9 cellular contexts compared by ENCODE assay signal in the genomic region with DNA sequence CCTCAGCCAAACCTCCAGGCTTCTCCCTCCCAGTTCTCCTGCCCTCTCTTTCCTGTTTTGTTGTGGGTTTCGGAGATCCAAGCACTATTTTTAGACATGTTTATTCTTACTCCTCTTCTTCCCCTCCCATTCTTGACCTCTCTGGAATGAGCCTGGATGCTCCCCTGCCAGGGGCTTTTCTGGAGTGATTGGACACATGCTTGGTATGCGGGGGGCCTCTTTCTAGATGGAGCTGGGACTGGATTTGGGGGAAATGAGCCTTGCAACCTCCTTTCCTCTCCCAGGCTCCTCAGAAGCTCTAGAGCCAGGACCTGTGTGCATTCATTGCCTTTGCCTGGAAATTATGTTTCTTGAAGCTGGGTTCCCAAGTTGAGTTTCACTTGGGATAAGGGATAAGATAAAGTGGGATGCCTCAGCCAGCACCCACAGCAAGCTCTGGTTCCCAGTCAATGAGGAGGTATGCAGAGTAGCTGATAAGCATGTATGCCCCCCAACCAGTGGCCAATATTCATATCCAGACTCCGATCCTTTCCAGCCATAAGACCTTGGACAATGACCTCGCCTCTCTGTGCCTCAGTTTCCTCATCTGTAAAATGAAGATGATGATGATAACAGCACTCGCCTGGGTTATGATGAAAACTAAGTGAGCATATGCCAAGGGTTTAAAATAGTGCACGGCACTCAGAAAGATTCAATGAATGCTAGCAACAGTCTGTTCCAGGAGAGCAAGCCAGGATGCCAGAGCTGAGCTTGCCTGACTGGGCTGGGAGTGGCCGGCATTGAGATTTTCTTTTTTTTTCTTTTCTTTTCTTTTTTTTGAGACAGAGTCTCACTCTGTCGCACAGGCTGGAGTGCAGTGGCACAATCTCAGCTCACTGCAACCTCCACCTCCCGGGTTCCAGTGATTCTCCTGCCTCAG.
DNase-seq lines count a peak whose midpoint lies in the region; ATAC-seq and TF ChIP-seq lines count a peak whose summit lies in the region.
"Had no signal": no experiment of that assay in that cellular context is flagged by ENCODE, and none has a peak within 500 bp of the region (broad histone marks: within the 10 kb centered on the region; RNA-seq: fewer than 3 reads in every experiment).

No MANE protein-coding gene starts in this region.

- no peak overlapping the region for H3K4me3 ChIP-seq in WERI-Rb-1 (ENCODE audit: low read depth, low read length)
- H3K4me3 ChIP-seq in uterus = no peak overlapping the region

- H3K36me3 ChIP-seq in WERI-Rb-1 (no peaks in the 10 kb centered on the region), uterus (no peaks in the 10 kb centered on the region)

- ATAC-seq in GM21528 (IDR thresholded peaks at IDR 0.05; ENCODE audit: low FRiP score, unreplicated experiment) = no peak

- peaks cover 6% of the 10 kb centered on the region for H3K36me3 Mint-ChIP-seq in glutamatergic neuron (ENCODE audit: unreplicated experiment)
- H3K36me3 Mint-ChIP-seq in osteocyte (ENCODE audit: unreplicated experiment) = no peaks in the 10 kb centered on the region

- no peaks in the 10 kb centered on the region for H3K27me3 ChIP-seq in WERI-Rb-1 (ENCODE audit: insufficient read depth, low read depth, severe bottlenecking)
- no peaks in the 10 kb centered on the region for H3K27me3 ChIP-seq in uterus

- DNase-seq in WERI-Rb-1 = no peak
- no peak for DNase-seq in glutamatergic neuron
- no peak for DNase-seq in osteocyte (ENCODE audit: extremely low spot score, unreplicated experiment)
- no peak for DNase-seq in uterus
- no peak for DNase-seq in effector CD8-positive, alpha-beta T cell (lab: John Stamatoyannopoulos, UW)
- DNase-seq in dedifferentiated amniotic fluid mesenchymal stem cell (ENCODE audit: extremely low spot score) = no peak
- DNase-seq: NCI-H2107; stimulated activated CD4-positive, alpha-beta T cell treated with anti-CD3 and anti-CD28 coated beads, Interleukin-12 subunit alpha, Interleukin-12 subunit beta, amount 100 ng/mL, for 4 hours had no signal

- H3K9me3 ChIP-seq in WERI-Rb-1 (ENCODE audit: severe bottlenecking) (peaks cover 21% of the 10 kb centered on the region), uterus (peaks cover 0 to 5% of the 10 kb centered on the region in 2 donors)

- H3K27ac ChIP-seq in WERI-Rb-1 (peak overlapping the region; percentile 46), uterus (peak overlapping the region; percentile 79)

- H3K27ac Mint-ChIP-seq in glutamatergic neuron (ENCODE audit: unreplicated experiment) = peak overlapping the region; percentile 88
- H3K27ac Mint-ChIP-seq in osteocyte (ENCODE audit: unreplicated experiment) = peak overlapping the region; percentile 89

- TF ChIP-seq CTCF in WERI-Rb-1 (IDR thresholded peaks at IDR 0.05; ENCODE audit: low read depth, low read length) (no peak), glutamatergic neuron (IDR thresholded peaks at IDR 0.05; ENCODE audit: partially characterized antibody, unreplicated experiment) (no peak), osteocyte (IDR thresholded peaks at IDR 0.05) (no peak), uterus (IDR thresholded peaks at IDR 0.05) (no peak)

- peaks cover 5 to 17% of the 10 kb centered on the region in 2 donors for H3K4me1 ChIP-seq in uterus

- H3K27me3 Mint-ChIP-seq in glutamatergic neuron (ENCODE audit: unreplicated experiment) = peaks cover 12% of the 10 kb centered on the region
- H3K27me3 Mint-ChIP-seq in osteocyte (ENCODE audit: unreplicated experiment) = no peaks in the 10 kb centered on the region

- H3K4me3 Mint-ChIP-seq in glutamatergic neuron (ENCODE audit: unreplicated experiment) (no peak overlapping the region), osteocyte (ENCODE audit: unreplicated experiment) (no peak overlapping the region)

- TF ChIP-seq POLR2A in uterus (IDR thresholded peaks at IDR 0.05) = no peak

- peaks cover 19% of the 10 kb centered on the region for H3K9me3 Mint-ChIP-seq in glutamatergic neuron (ENCODE audit: unreplicated experiment)
- H3K9me3 Mint-ChIP-seq in osteocyte (ENCODE audit: unreplicated experiment) = peaks cover 6% of the 10 kb centered on the region

- H3K4me1 Mint-ChIP-seq in glutamatergic neuron (ENCODE audit: low read depth, unreplicated experiment) (peaks cover 23% of the 10 kb centered on the region), osteocyte (ENCODE audit: unreplicated experiment) (peaks cover 79% of the 10 kb centered on the region)

- intact Hi-C loops in uterus (cut with DNase I; ENCODE audit: low total_unique reads) = loop anchor here (10.0 kb wide), 2 partner anchors 201 to 381 kb away; partner anchors contain the start of gene NCOR2
